In genomic region chr15:57537072-57537471, GRCh38 we compare ENCODE assay signal across 11 cellular contexts. TPM values are rescaled to one million over a fixed set of nuclear protein-coding genes. Genes with fewer than 3 reads are reported as not detected.
A peak's percentile ranks its signal among the peaks of the same experiment; 100 is the strongest.
DNase-seq lines count a peak whose midpoint lies in the region; ATAC-seq and TF ChIP-seq lines count a peak whose summit lies in the region.
"Had no signal": no experiment of that assay in that cellular context is flagged by ENCODE, and none has a peak within 500 bp of the region (broad histone marks: within the 10 kb centered on the region; RNA-seq: fewer than 3 reads in every experiment).

No MANE protein-coding gene starts in this region.

- no peak overlapping the region for H3K9ac ChIP-seq in SK-N-SH

- CTCF ChIA-PET in SK-N-SH (lab: Yijun Ruan, JAX), result interaction anchor here (1.1 to 10.9 kb wide), 5 partner anchors 9 to 196 kb away, joined by 3 to 191 read pairs (median 5); no protein-coding TSS in a partner anchor

- H3F3A ChIP-seq in SK-N-SH (replicated peaks; ENCODE audit: insufficient read depth), result no peaks in the 10 kb centered on the region

- no peaks in the 10 kb centered on the region for H4K20me1 ChIP-seq in SK-N-SH (ENCODE audit: insufficient read depth)

- H3K4me3 ChIP-seq in left ventricle myocardium inferior (no peak overlapping the region), SK-N-SH (ENCODE audit: low read depth in 2 of 2, low read length in 1 of 2) (no peak overlapping the region), aorta (ENCODE audit: low read length in 2 of 2) (no peak overlapping the region)

- intact Hi-C loops in left cardiac atrium (cut with DNase I), result no loop called here
- intact Hi-C loops in left ventricle myocardium inferior (cut with micrococcal nuclease), result no loop called here
- intact Hi-C loops in aorta (cut with DNase I), result no loop called here

- ATAC-seq in left cardiac atrium (peak; percentile 64 to 66), aorta (ENCODE audit: low FRiP score) (peak; percentile 87)
- ATAC-seq: CD8-positive, alpha-beta T cell had no signal

- no peaks in the 10 kb centered on the region for H3K9me2 ChIP-seq in SK-N-SH

- DNase-seq in left cardiac atrium, result peak; percentile 53
- DNase-seq in left ventricle myocardium inferior, result no peak
- DNase-seq in SK-N-SH, result no peak
- peak; percentile 55 for DNase-seq in iPS-NIHi11 (ENCODE audit: low spot score)
- DNase-seq in aorta, result peak; percentile 88 to 90
- DNase-seq in HuH-7.5 (ENCODE audit: low spot score), result no peak
- DNase-seq in activated CD4-positive, alpha-beta T cell treated with anti-CD3 and anti-CD28 coated beads for 1 hour, result no peak
- no peak for DNase-seq in activated CD4-positive, alpha-beta T cell treated with anti-CD3 and anti-CD28 coated beads, Interleukin-2, amount 50 U/mL, for 4 hours
- DNase-seq: activated T-cell treated with anti-CD3 and anti-CD28 coated beads, Interleukin-2, amount 50 U/mL, for 1 hour; CD8-positive, alpha-beta T cell; naive B cell had no signal

- H3K4me2 ChIP-seq in SK-N-SH, result 0 out of 2 replicates have a peak overlapping the region, but pooled peaks have one; percentile 2

- H3K9me3 ChIP-seq in left ventricle myocardium inferior (replicated peaks), result no peaks in the 10 kb centered on the region
- H3K9me3 ChIP-seq in SK-N-SH, result no peaks in the 10 kb centered on the region
- no peaks in the 10 kb centered on the region for H3K9me3 ChIP-seq in aorta (ENCODE audit: control insufficient read depth, low read length)

- H3K27ac ChIP-seq in left ventricle myocardium inferior (replicated peaks) (no peak overlapping the region), SK-N-SH (ENCODE audit: low read depth in 2 of 2, low read length in 1 of 2) (peak overlapping the region in 1 of 2 experiments; percentile 43; a peak in 1 of 4 replicates), aorta (ENCODE audit: low read depth in 1 of 2, low read length in 2 of 2) (peak overlapping the region in 1 of 2 donors; percentile 66)

- no peak for TF ChIP-seq EP300 in SK-N-SH (IDR thresholded peaks at IDR 0.05; ENCODE audit: borderline replicate concordance in 1 of 2, low read depth in 1 of 2, low read length in 1 of 2)

- WGBS in SK-N-SH (ENCODE audit: low lambda C conversion rate), result 86% methylated on average over 5 of the region's 7 CpGs
- WGBS in aorta, 2 donors, result 3 to 6% methylated on average over 7 of the region's 7 CpGs

- H3K36me3 ChIP-seq in left ventricle myocardium inferior, result no peaks in the 10 kb centered on the region
- H3K36me3 ChIP-seq in SK-N-SH (replicated peaks in 1 of 2; ENCODE audit: control insufficient read depth in 1 of 2, insufficient read depth in 2 of 2, low read length in 1 of 2), result no peaks in the 10 kb centered on the region
- no peaks in the 10 kb centered on the region for H3K36me3 ChIP-seq in aorta (ENCODE audit: control insufficient read depth in 1 of 2, insufficient read depth in 2 of 2, low read length in 1 of 2)

- H2AFZ ChIP-seq in SK-N-SH (ENCODE audit: low read depth), result no peak overlapping the region

- no peaks in the 10 kb centered on the region for H3K79me2 ChIP-seq in SK-N-SH (ENCODE audit: insufficient read depth)

- TF ChIP-seq CTCF in left ventricle myocardium inferior (IDR thresholded peaks at IDR 0.05; ENCODE audit: borderline replicate concordance), result no peak
- peak; percentile 17; the same call in 1 of the 2 replicates for TF ChIP-seq CTCF in SK-N-SH (IDR thresholded peaks at IDR 0.05)

- peaks cover 35% of the 10 kb centered on the region for H3K4me1 ChIP-seq in left ventricle myocardium inferior
- peaks cover 6 to 15% of the 10 kb centered on the region in 2 experiments; a peak in 2 of 4 replicates for H3K4me1 ChIP-seq in SK-N-SH (ENCODE audit: control insufficient read depth in 1 of 2, insufficient read depth in 2 of 2, low read depth in 1 of 2, low read length in 1 of 2)
- peaks cover 1 to 6% of the 10 kb centered on the region in 2 donors for H3K4me1 ChIP-seq in aorta (ENCODE audit: control insufficient read depth in 1 of 2, insufficient read depth in 2 of 2, low read length in 2 of 2)

- TF ChIP-seq RAD21 in SK-N-SH (IDR thresholded peaks at IDR 0.05; ENCODE audit: low read length), result no peak

- H3K27me3 ChIP-seq in left ventricle myocardium inferior (ENCODE audit: low read depth), result no peaks in the 10 kb centered on the region
- no peaks in the 10 kb centered on the region for H3K27me3 ChIP-seq in SK-N-SH (ENCODE audit: insufficient read depth)
- H3K27me3 ChIP-seq in aorta (ENCODE audit: control insufficient read depth in 1 of 2, insufficient read depth in 2 of 2, low read length in 1 of 2), result no peaks in the 10 kb centered on the region

- POLR2A ChIA-PET in SK-N-SH (lab: Yijun Ruan, JAX), result no interaction called here

TF ChIP-seq in SK-N-SH, 30 proteins besides CTCF, POLR2A, EP300 and RAD21 (continues in another document):
- TF ChIP-seq TEAD4 (IDR thresholded peaks at IDR 0.05; ENCODE audit: borderline replicate concordance, insufficient read depth) (no peak), USF2 (IDR thresholded peaks at IDR 0.05; ENCODE audit: borderline replicate concordance, low read depth, low read length) (no peak), TAF1 (IDR thresholded peaks at IDR 0.05; ENCODE audit: borderline replicate concordance, low read depth, low read length) (no peak), FOSL2 (IDR thresholded peaks at IDR 0.05; ENCODE audit: borderline replicate concordance, low read depth) (peak; percentile 79; the same call in 1 of the 2 replicates), TCF12 (IDR thresholded peaks at IDR 0.05) (peak; percentile 18; the same call in 1 of the 2 replicates), RCOR1 (IDR thresholded peaks at IDR 0.05; ENCODE audit: low read length) (no peak), EZH2phosphoT487 (IDR thresholded peaks at IDR 0.05; ENCODE audit: borderline replicate concordance, low read depth) (no peak), GABPA (IDR thresholded peaks at IDR 0.05; ENCODE audit: low read depth) (no peak), FOXJ3 (CRISPR knock-in tag; IDR thresholded peaks at IDR 0.05) (no peak), RXRA (IDR thresholded peaks at IDR 0.05; ENCODE audit: borderline replicate concordance, low read depth) (no peak), JUND (IDR thresholded peaks at IDR 0.05) (peak; percentile 59), SMC3 (IDR thresholded peaks at IDR 0.05; ENCODE audit: low read depth, low read length) (no peak), FOXM1 (IDR thresholded peaks at IDR 0.05; ENCODE audit: low read depth) (no peak), CHD2 (IDR thresholded peaks at IDR 0.05; ENCODE audit: low read length, partially characterized antibody) (no peak), RFX5 (IDR thresholded peaks at IDR 0.05; ENCODE audit: low read length) (no peak), MEF2A (IDR thresholded peaks at IDR 0.05; ENCODE audit: borderline replicate concordance, low read depth) (no peak), ELF1 (IDR thresholded peaks at IDR 0.05) (no peak), SIN3A (IDR thresholded peaks at IDR 0.05; ENCODE audit: borderline replicate concordance, low read depth, low read length) (no peak)
- TF ChIP-seq, protein P1, sequence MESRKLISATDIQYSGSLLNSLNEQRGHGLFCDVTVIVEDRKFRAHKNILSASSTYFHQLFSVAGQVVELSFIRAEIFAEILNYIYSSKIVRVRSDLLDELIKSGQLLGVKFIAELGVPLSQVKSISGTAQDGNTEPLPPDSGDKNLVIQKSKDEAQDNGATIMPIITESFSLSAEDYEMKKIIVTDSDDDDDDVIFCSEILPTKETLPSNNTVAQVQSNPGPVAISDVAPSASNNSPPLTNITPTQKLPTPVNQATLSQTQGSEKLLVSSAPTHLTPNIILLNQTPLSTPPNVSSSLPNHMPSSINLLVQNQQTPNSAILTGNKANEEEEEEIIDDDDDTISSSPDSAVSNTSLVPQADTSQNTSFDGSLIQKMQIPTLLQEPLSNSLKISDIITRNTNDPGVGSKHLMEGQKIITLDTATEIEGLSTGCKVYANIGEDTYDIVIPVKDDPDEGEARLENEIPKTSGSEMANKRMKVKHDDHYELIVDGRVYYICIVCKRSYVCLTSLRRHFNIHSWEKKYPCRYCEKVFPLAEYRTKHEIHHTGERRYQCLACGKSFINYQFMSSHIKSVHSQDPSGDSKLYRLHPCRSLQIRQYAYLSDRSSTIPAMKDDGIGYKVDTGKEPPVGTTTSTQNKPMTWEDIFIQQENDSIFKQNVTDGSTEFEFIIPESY (IDR thresholded peaks at IDR 0.05; ENCODE audit: borderline replicate concordance, low read depth), result no peak
- TF ChIP-seq, protein P2, sequence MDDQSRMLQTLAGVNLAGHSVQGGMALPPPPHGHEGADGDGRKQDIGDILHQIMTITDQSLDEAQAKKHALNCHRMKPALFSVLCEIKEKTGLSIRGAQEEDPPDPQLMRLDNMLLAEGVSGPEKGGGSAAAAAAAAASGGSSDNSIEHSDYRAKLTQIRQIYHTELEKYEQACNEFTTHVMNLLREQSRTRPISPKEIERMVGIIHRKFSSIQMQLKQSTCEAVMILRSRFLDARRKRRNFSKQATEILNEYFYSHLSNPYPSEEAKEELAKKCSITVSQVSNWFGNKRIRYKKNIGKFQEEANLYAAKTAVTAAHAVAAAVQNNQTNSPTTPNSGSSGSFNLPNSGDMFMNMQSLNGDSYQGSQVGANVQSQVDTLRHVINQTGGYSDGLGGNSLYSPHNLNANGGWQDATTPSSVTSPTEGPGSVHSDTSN (IDR thresholded peaks at IDR 0.05), result no peak

RNA-seq across cellular contexts. Expression of gene MYZAP, which starts 54.6 kb away (rescaled TPM):
- total RNA-seq in left cardiac atrium (100 to 1,000 TPM; 429 to 452 TPM), left ventricle myocardium inferior (934 TPM), aorta (1 to 10 TPM in 1 of 2 donors, under 1 TPM in 1; 0.84 to 4.2 TPM)
- polyA plus RNA-seq in SK-N-SH (2012; rRNA removed) (0.07 TPM in 1 of 2 replicates, not detected in the other), aorta (1 to 10 TPM in 1 of 2 donors, under 1 TPM in 1; 0.38 to 7.5 TPM)
- polyA plus RNA-seq in SK-N-SH (2012; cell fraction: cytosol; rRNA removed), result 0.05 and 0.13 TPM in 2 replicates
- polyA plus RNA-seq in SK-N-SH (2012; cell fraction: nucleus; rRNA removed), result not detected in 2 replicates

Comparison
In these comparisons a context has a peak if more than half of its experiments do, and no peak if none do; other contexts are left out.
1. DNase-seq: peak in left cardiac atrium (single experiment), iPS-NIHi11 (single experiment) and aorta (2 of 2); none in left ventricle myocardium inferior (single experiment), SK-N-SH (single experiment), HuH-7.5 (single experiment), activated CD4-positive, alpha-beta T cell treated with anti-CD3 and anti-CD28 coated beads for 1 hour (single experiment) and activated CD4-positive, alpha-beta T cell treated with anti-CD3 and anti-CD28 coated beads, Interleukin-2, amount 50 U/mL, for 4 hours (0 of 2).
2. RNA of gene MYZAP, which starts 54.6 kb away (total RNA-seq): 934 TPM in left ventricle myocardium inferior (single experiment) and 429 to 452 TPM in left cardiac atrium; 0.84 to 4.2 TPM in aorta; every median in the first group is over 10 times any median in the second.